Comparison of ENCODE assay signal across 8 cellular contexts in genomic region chr6:163554663-163555062, GRCh38.
A peak's percentile ranks its signal among the peaks of the same experiment; 100 is the strongest.
DNase-seq lines count a peak whose midpoint lies in the region; ATAC-seq and TF ChIP-seq lines count a peak whose summit lies in the region.

No MANE protein-coding gene starts in this region.

- POLR2A ChIA-PET in activated CD4-positive, alpha-beta memory T cell treated with anti-CD3 and anti-CD28 coated beads, Interleukin-2, amount 10 ng/mL, durations not matched to agents 7 days and 5 days (lab: Charles Lee), result no interaction called here

- TF ChIP-seq POLR2A in NB4 (IDR thresholded peaks at IDR 0.05; ENCODE audit: extremely low read depth, insufficient read length) (no peak), erythroblast (IDR thresholded peaks at IDR 0.05; ENCODE audit: low read length) (no peak)

- peaks cover 9% of the 10 kb centered on the region for H3K36me3 Mint-ChIP-seq in activated CD4-positive, alpha-beta memory T cell treated with anti-CD3 and anti-CD28 coated beads, Interleukin-2, amount 10 ng/mL, durations not matched to agents 7 days and 5 days (ENCODE audit: low read depth)

- no peak overlapping the region for H3K4me3 ChIP-seq in NB4 (ENCODE audit: low read depth, low read length)

- DNase-seq in AG08395 (ENCODE audit: low spot score), result peak; percentile 51
- peak; percentile 3 for DNase-seq in GM19238 (ENCODE audit: insufficient read length, low spot score)
- DNase-seq in NB4 (ENCODE audit: low read depth), result peak; percentile 72
- DNase-seq in activated CD4-positive, alpha-beta memory T cell treated with anti-CD3 and anti-CD28 coated beads, Interleukin-2, amount 10 ng/mL, durations not matched to agents 7 days and 5 days, result peak; percentile 66
- peak; percentile 66 to 75 for DNase-seq in erythroblast (lab: John Stamatoyannopoulos, UW)
- peak; percentile 37 for DNase-seq in omental fat pad (ENCODE audit: low spot score)

- H3K4me1 Mint-ChIP-seq in activated CD4-positive, alpha-beta memory T cell treated with anti-CD3 and anti-CD28 coated beads, Interleukin-2, amount 10 ng/mL, durations not matched to agents 7 days and 5 days, result no peaks in the 10 kb centered on the region

- no peak for ATAC-seq in omental fat pad (ENCODE audit: low FRiP score)
- ATAC-seq in GM19397 (IDR thresholded peaks at IDR 0.05; ENCODE audit: unreplicated experiment), result no peak
- no peak for ATAC-seq in HG02763 (IDR thresholded peaks at IDR 0.05; ENCODE audit: unreplicated experiment)

- H3K9me3 Mint-ChIP-seq in activated CD4-positive, alpha-beta memory T cell treated with anti-CD3 and anti-CD28 coated beads, Interleukin-2, amount 10 ng/mL, durations not matched to agents 7 days and 5 days, result no peaks in the 10 kb centered on the region

- no peaks in the 10 kb centered on the region for H3K27me3 Mint-ChIP-seq in activated CD4-positive, alpha-beta memory T cell treated with anti-CD3 and anti-CD28 coated beads, Interleukin-2, amount 10 ng/mL, durations not matched to agents 7 days and 5 days

- no peak overlapping the region for H3K27ac Mint-ChIP-seq in activated CD4-positive, alpha-beta memory T cell treated with anti-CD3 and anti-CD28 coated beads, Interleukin-2, amount 10 ng/mL, durations not matched to agents 7 days and 5 days

- no peak overlapping the region for H3K4me3 Mint-ChIP-seq in activated CD4-positive, alpha-beta memory T cell treated with anti-CD3 and anti-CD28 coated beads, Interleukin-2, amount 10 ng/mL, durations not matched to agents 7 days and 5 days

- peak; percentile 70 for TF ChIP-seq CTCF in NB4 (IDR thresholded peaks at IDR 0.05; ENCODE audit: low read depth, low read length)
- TF ChIP-seq CTCF in omental fat pad (IDR thresholded peaks at IDR 0.05), result no peak

- CTCF ChIA-PET in activated CD4-positive, alpha-beta memory T cell treated with anti-CD3 and anti-CD28 coated beads, Interleukin-2, amount 10 ng/mL, durations not matched to agents 7 days and 5 days (lab: Charles Lee), result interaction anchor here (0.7 to 2.5 kb wide), 8 partner anchors 12 to 383 kb away, joined by 3 to 17 read pairs (median 4); no protein-coding TSS in a partner anchor

Comparison
In these comparisons a context has a peak if more than half of its experiments do, and no peak if none do; other contexts are left out.
1. DNase-seq: peak in every context shown above with its lines; median percentile 72 in NB4; 70 in erythroblast; 66 in activated CD4-positive, alpha-beta memory T cell treated with anti-CD3 and anti-CD28 coated beads, Interleukin-2, amount 10 ng/mL, durations not matched to agents 7 days and 5 days; 51 in AG08395; 37 in omental fat pad; 3 in GM19238.